1 cellular context compared by ENCODE assay signal in genomic region chr7:85274452-85274851, GRCh38.
TF ChIP-seq lines count a peak whose summit lies in the region.

No MANE protein-coding gene starts in this region.

TF ChIP-seq in WTC11, 78 proteins besides CTCF, POLR2A, EP300 and RAD21 (continued from another document):
- TF ChIP-seq ZNF138 (CRISPR knock-in tag; conservative IDR thresholded peaks at IDR 0.05) (no peak), E2F4 (CRISPR knock-in tag; IDR thresholded peaks at IDR 0.05; ENCODE audit: borderline replicate concordance, low read depth) (no peak), TEAD4 (CRISPR knock-in tag; IDR thresholded peaks at IDR 0.05) (no peak), ESRRA (CRISPR knock-in tag; IDR thresholded peaks at IDR 0.05; ENCODE audit: borderline replicate concordance) (no peak)
TF ChIP-seq in WTC11: peak in this region for 0.
